Comparison of ENCODE assay signal across 8 cellular contexts in genomic region chr22:27726726-27727449, GRCh38.
DNase-seq lines count a peak whose midpoint lies in the region; ATAC-seq, FAIRE-seq and TF ChIP-seq lines count a peak whose summit lies in the region.

No MANE protein-coding gene starts in this region.

- CTCF ChIA-PET in SK-N-SH (lab: Yijun Ruan, JAX) = no interaction called here

- no peak for ATAC-seq in HG02970 (IDR thresholded peaks at IDR 0.05; ENCODE audit: low FRiP score, unreplicated experiment)

- no peak overlapping the region for H3K27ac ChIP-seq in SK-N-SH (ENCODE audit: low read depth in 2 of 2, low read length in 1 of 2)

- no peak for TF ChIP-seq RAD21 in SK-N-SH (IDR thresholded peaks at IDR 0.05; ENCODE audit: low read length)

- no peak overlapping the region for H3K4me3 ChIP-seq in SK-N-SH (ENCODE audit: low read depth in 2 of 2, low read length in 1 of 2)

- peak; percentile 60 for DNase-seq in DMS79 (lab: John Stamatoyannopoulos, UW)
- peak; percentile 63 for DNase-seq in RCC 7860 (ENCODE audit: low spot score)
- peak; percentile 82 for DNase-seq in fibroblast of the conjunctiva (ENCODE audit: low read depth)
- peak; percentile 22 for DNase-seq in pulmonary artery endothelial cell (ENCODE audit: low read depth, low spot score)
- no peak for DNase-seq in SIG-M5 treated with dmso at 0.1 percent for 504 hours (lab: John Stamatoyannopoulos, UW; ENCODE audit: unreplicated experiment)
- no peak for DNase-seq in SK-N-SH
- no peak for DNase-seq in HuH-7.5 (ENCODE audit: low spot score)

- no peak for FAIRE-seq in RCC 7860 (lab: Jason Lieb, UNC)

- no peaks in the 10 kb centered on the region for H3K9me3 ChIP-seq in SK-N-SH

- H3F3A ChIP-seq in SK-N-SH (replicated peaks; ENCODE audit: insufficient read depth) = no peaks in the 10 kb centered on the region

- H3K4me2 ChIP-seq in SK-N-SH = no peak overlapping the region

- no peaks in the 10 kb centered on the region for H3K36me3 ChIP-seq in SK-N-SH (replicated peaks in 1 of 2; ENCODE audit: control insufficient read depth in 1 of 2, insufficient read depth in 2 of 2, low read length in 1 of 2)

- H2AFZ ChIP-seq in SK-N-SH (ENCODE audit: low read depth) = no peak overlapping the region

- no peak overlapping the region for H3K9ac ChIP-seq in SK-N-SH

- no peak for TF ChIP-seq CTCF in SK-N-SH (IDR thresholded peaks at IDR 0.05)

- no peaks in the 10 kb centered on the region for H3K9me2 ChIP-seq in SK-N-SH

- 48% methylated on average over 9 of the region's 12 CpGs for WGBS in SK-N-SH (ENCODE audit: low lambda C conversion rate)

- TF ChIP-seq EP300 in SK-N-SH (IDR thresholded peaks at IDR 0.05; ENCODE audit: borderline replicate concordance in 1 of 2, low read depth in 1 of 2, low read length in 1 of 2) = no peak

- peaks cover 0 to 11% of the 10 kb centered on the region in 2 experiments; a peak in 1 of 4 replicates for H3K4me1 ChIP-seq in SK-N-SH (ENCODE audit: control insufficient read depth in 1 of 2, insufficient read depth in 2 of 2, low read depth in 1 of 2, low read length in 1 of 2)

- POLR2A ChIA-PET in SK-N-SH (lab: Yijun Ruan, JAX) = no interaction called here

- H3K79me2 ChIP-seq in SK-N-SH (ENCODE audit: insufficient read depth) = no peaks in the 10 kb centered on the region

- H4K20me1 ChIP-seq in SK-N-SH (ENCODE audit: insufficient read depth) = no peaks in the 10 kb centered on the region

- 0 out of 2 replicates have a peak, but pooled peaks cover 3% of the 10 kb centered on the region for H3K27me3 ChIP-seq in SK-N-SH (ENCODE audit: insufficient read depth)

TF ChIP-seq in SK-N-SH, 30 proteins besides CTCF, POLR2A, EP300 and RAD21:
- no peak for TF ChIP-seq TAF1 (IDR thresholded peaks at IDR 0.05; ENCODE audit: borderline replicate concordance, low read depth, low read length)
- no peak for TF ChIP-seq MEF2A (IDR thresholded peaks at IDR 0.05; ENCODE audit: borderline replicate concordance, low read depth)
- TF ChIP-seq REST (IDR thresholded peaks at IDR 0.05; ENCODE audit: low read depth, low read length) = no peak
- TF ChIP-seq GATA2 (CRISPR knock-in tag; IDR thresholded peaks at IDR 0.05) = no peak
- no peak for TF ChIP-seq USF1 (IDR thresholded peaks at IDR 0.05; ENCODE audit: borderline replicate concordance, low read depth)
- TF ChIP-seq MXI1 (IDR thresholded peaks at IDR 0.05; ENCODE audit: low read depth, low read length) = no peak
- TF ChIP-seq, protein P1, sequence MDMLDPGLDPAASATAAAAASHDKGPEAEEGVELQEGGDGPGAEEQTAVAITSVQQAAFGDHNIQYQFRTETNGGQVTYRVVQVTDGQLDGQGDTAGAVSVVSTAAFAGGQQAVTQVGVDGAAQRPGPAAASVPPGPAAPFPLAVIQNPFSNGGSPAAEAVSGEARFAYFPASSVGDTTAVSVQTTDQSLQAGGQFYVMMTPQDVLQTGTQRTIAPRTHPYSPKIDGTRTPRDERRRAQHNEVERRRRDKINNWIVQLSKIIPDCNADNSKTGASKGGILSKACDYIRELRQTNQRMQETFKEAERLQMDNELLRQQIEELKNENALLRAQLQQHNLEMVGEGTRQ (IDR thresholded peaks at IDR 0.05; ENCODE audit: borderline replicate concordance, low read depth, low read length) = no peak
- no peak for TF ChIP-seq YY1 (IDR thresholded peaks at IDR 0.05; ENCODE audit: low read depth)
- no peak for TF ChIP-seq SIN3A (IDR thresholded peaks at IDR 0.05; ENCODE audit: borderline replicate concordance, low read depth, low read length)
- TF ChIP-seq NRF1 (IDR thresholded peaks at IDR 0.05; ENCODE audit: low read depth, low read length) = no peak
- TF ChIP-seq MAX (IDR thresholded peaks at IDR 0.05; ENCODE audit: low read depth) = no peak
- no peak for TF ChIP-seq SMC3 (IDR thresholded peaks at IDR 0.05; ENCODE audit: low read depth, low read length)
TF ChIP-seq in SK-N-SH: peak in this region for 0.

Comparison
In these comparisons a context has a peak if more than half of its experiments do, and no peak if none do; other contexts are left out.
1. DNase-seq: peak in DMS79 (single experiment), RCC 7860 (single experiment), fibroblast of the conjunctiva (single experiment) and pulmonary artery endothelial cell (single experiment); none in SIG-M5 treated with dmso at 0.1 percent for 504 hours (single experiment), SK-N-SH (single experiment) and HuH-7.5 (single experiment).